28 cellular contexts compared by ENCODE assay signal in the genomic region with DNA sequence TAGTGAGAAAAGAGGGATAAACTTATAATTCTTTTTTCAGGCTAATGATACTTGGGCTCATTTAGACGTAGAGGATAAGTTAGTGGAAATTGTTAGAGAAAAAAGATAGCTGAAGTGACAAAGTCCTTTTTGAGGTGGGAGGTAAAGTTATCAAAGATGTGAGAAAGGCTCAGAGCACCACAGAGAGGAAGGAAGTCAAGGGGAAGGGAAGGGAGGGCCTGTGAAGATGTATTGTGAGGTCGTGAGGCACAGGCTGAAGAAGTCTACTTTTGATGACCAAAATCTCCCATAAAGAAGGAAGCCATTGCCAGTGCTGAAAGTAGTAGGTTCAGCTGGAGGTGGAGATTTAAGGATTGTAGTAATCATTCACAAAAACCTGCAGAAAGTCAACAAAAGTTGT. TPM values are rescaled to one million over a fixed set of nuclear protein-coding genes. Genes with fewer than 3 reads are reported as not detected.
DNase-seq lines count a peak whose midpoint lies in the region; ATAC-seq and TF ChIP-seq lines count a peak whose summit lies in the region.
"Had no signal": no experiment of that assay in that cellular context is flagged by ENCODE, and none has a peak within 500 bp of the region (broad histone marks: within the 10 kb centered on the region; RNA-seq: fewer than 3 reads in every experiment).

No MANE protein-coding gene starts in this region.

- H3K9me3 Mint-ChIP-seq in activated T-cell treated with anti-CD3 and anti-CD28 coated beads, Interleukin-2, amount 50 U/mL, for 24 hours: no peaks in the 10 kb centered on the region
- H3K9me3 Mint-ChIP-seq in CD4-positive, alpha-beta T cell: no peaks in the 10 kb centered on the region
- peaks cover 5% of the 10 kb centered on the region for H3K9me3 Mint-ChIP-seq in activated CD8-positive, alpha-beta T cell treated with anti-CD3 and anti-CD28 coated beads for 36 hours
- H3K9me3 Mint-ChIP-seq in natural killer cell: peaks cover 7 to 10% of the 10 kb centered on the region in 2 donors
- H3K9me3 Mint-ChIP-seq: nephron had no signal

- POLR2A ChIA-PET in CD4-positive, alpha-beta T cell (lab: Charles Lee): no interaction called here
- POLR2A ChIA-PET in activated CD8-positive, alpha-beta T cell treated with anti-CD3 and anti-CD28 coated beads for 36 hours (lab: Charles Lee): interaction anchor here (0.6 kb wide), 1 partner anchor 185 kb away, joined by 3 read pairs; no protein-coding TSS in a partner anchor
- POLR2A ChIA-PET in A673 (lab: Charles Lee; ENCODE audit: low non-redundant PET): no interaction called here

- no peak overlapping the region for H3K4me3 Mint-ChIP-seq in activated T-cell treated with anti-CD3 and anti-CD28 coated beads, Interleukin-2, amount 50 U/mL, for 24 hours
- H3K4me3 Mint-ChIP-seq in CD4-positive, alpha-beta T cell: no peak overlapping the region
- H3K4me3 Mint-ChIP-seq in activated CD8-positive, alpha-beta T cell treated with anti-CD3 and anti-CD28 coated beads for 36 hours: no peak overlapping the region
- peak overlapping the region; percentile 69 for H3K4me3 Mint-ChIP-seq in natural killer cell
- H3K4me3 Mint-ChIP-seq: GM23338, mesothelial cell of epicardium, nephron had no signal

- H3K27me3 ChIP-seq in CD4-positive, alpha-beta T cell (ENCODE audit: control insufficient read depth, insufficient read depth, low read length): no peaks in the 10 kb centered on the region
- no peaks in the 10 kb centered on the region for H3K27me3 ChIP-seq in A673 (replicated peaks; ENCODE audit: insufficient read depth, low read depth, low read length, poor library complexity)
- H3K27me3 ChIP-seq: brain microvascular endothelial cell, tibial nerve had no signal

- H3K9me3 ChIP-seq in CD4-positive, alpha-beta T cell (ENCODE audit: control insufficient read depth, low read length): no peaks in the 10 kb centered on the region
- H3K9me3 ChIP-seq in A673 (ENCODE audit: low read depth, low read length, poor library complexity, severe bottlenecking): no peaks in the 10 kb centered on the region
- H3K9me3 ChIP-seq: tibial nerve had no signal

- peak; percentile 48 for ATAC-seq in CD4-positive, alpha-beta T cell (ENCODE audit: poor library complexity)
- peak; percentile 56 for ATAC-seq in activated CD8-positive, alpha-beta T cell treated with anti-CD3 and anti-CD28 coated beads for 36 hours
- peak; percentile 93 to 98 (median 94) for ATAC-seq in natural killer cell
- ATAC-seq: GM12878, GM23338 had no signal

- CTCF ChIA-PET in CD4-positive, alpha-beta T cell (lab: Charles Lee): no interaction called here
- CTCF ChIA-PET in activated CD8-positive, alpha-beta T cell treated with anti-CD3 and anti-CD28 coated beads for 36 hours (lab: Charles Lee): no interaction called here
- CTCF ChIA-PET in A673 (lab: Charles Lee): no interaction called here

- no peaks in the 10 kb centered on the region for H3K36me3 ChIP-seq in A673 (ENCODE audit: insufficient read depth, low read length, poor library complexity, severe bottlenecking)
- H3K36me3 ChIP-seq: brain microvascular endothelial cell, tibial nerve had no signal

- no peak for DNase-seq in activated T-cell treated with anti-CD3 and anti-CD28 coated beads, Interleukin-2, amount 50 U/mL, for 24 hours
- DNase-seq in activated T-cell treated with anti-CD3 and anti-CD28 coated beads, Interleukin-2, amount 50 U/mL, for 48 hours: no peak
- no peak for DNase-seq in CD4-positive, alpha-beta T cell
- no peak for DNase-seq in activated CD8-positive, alpha-beta T cell treated with anti-CD3 and anti-CD28 coated beads for 36 hours
- DNase-seq in natural killer cell (no peak), anterior cingulate cortex (lab: John Stamatoyannopoulos, UW) (no peak), RPMI8226 (no peak), A673 (ENCODE audit: low spot score) (no peak)
- DNase-seq: activated CD4-positive, CD25-positive, alpha-beta regulatory T cell treated with anti-CD3 and anti-CD28 coated beads, Interleukin-2, amount 50 U/mL, for 72 hours; brain microvascular endothelial cell; Karpas-422; MV-4-11; NCI-H146; NCI-H446; NCI-H82; stimulated activated CD4-positive, alpha-beta T cell treated with anti-CD3 and anti-CD28 coated beads, Interleukin-1b, Interleukin-23, amount 100 ng/mL, for 48 hours; stimulated activated CD8-positive, alpha-beta memory T cell treated with anti-CD3 and anti-CD28 coated beads, Interleukin-4, amount 100 ng/mL, for 48 hours had no signal

- intact Hi-C loops in CD4-positive, alpha-beta T cell (cut with DNase I, micrococcal nuclease): no loop called here
- intact Hi-C loops in activated CD8-positive, alpha-beta T cell treated with anti-CD3 and anti-CD28 coated beads for 36 hours (cut with micrococcal nuclease): no loop called here
- intact Hi-C loops in natural killer cell (cut with micrococcal nuclease) (loop anchor here (1.0 to 5.0 kb wide), 3 partner anchors 19 to 91 kb away; a partner anchor contains a TSS), A673 (cut with micrococcal nuclease; ENCODE audit: unreplicated experiment) (no loop called here)

- no TSS peak for BruUV-seq in A673 (replicated peaks; lab: Mats Ljungman, UMichigan)

- no peak overlapping the region for H3K4me3 ChIP-seq in A673 (ENCODE audit: low read depth, low read length, poor library complexity, severe bottlenecking)
- H3K4me3 ChIP-seq: GM12878, GM23338, tibial nerve had no signal

- H3K27ac Mint-ChIP-seq in activated T-cell treated with anti-CD3 and anti-CD28 coated beads, Interleukin-2, amount 50 U/mL, for 24 hours: peak overlapping the region; percentile 31
- H3K27ac Mint-ChIP-seq in CD4-positive, alpha-beta T cell: peak overlapping the region; percentile 40
- H3K27ac Mint-ChIP-seq in activated CD8-positive, alpha-beta T cell treated with anti-CD3 and anti-CD28 coated beads for 36 hours: peak overlapping the region; percentile 75
- H3K27ac Mint-ChIP-seq in natural killer cell: peak overlapping the region; percentile 83 to 84
- H3K27ac Mint-ChIP-seq: activated T-helper 2 cell treated with anti-CD3 and anti-CD28 coated beads, Interferon-gamma antibody, Interleukin-2, Interleukin-4, amounts not matched to agents 10 μg/mL and 5 μg/mL and 100 μg/mL, durations not matched to agents 14 hours and 24 hours and 36 hours; GM23338; mesothelial cell of epicardium; nephron had no signal

- H3K36me3 Mint-ChIP-seq in activated T-cell treated with anti-CD3 and anti-CD28 coated beads, Interleukin-2, amount 50 U/mL, for 24 hours (ENCODE audit: low read depth): no peaks in the 10 kb centered on the region
- no peaks in the 10 kb centered on the region for H3K36me3 Mint-ChIP-seq in CD4-positive, alpha-beta T cell (ENCODE audit: low read depth)
- peaks cover 6% of the 10 kb centered on the region for H3K36me3 Mint-ChIP-seq in activated CD8-positive, alpha-beta T cell treated with anti-CD3 and anti-CD28 coated beads for 36 hours (ENCODE audit: low read depth)
- peaks cover 12% of the 10 kb centered on the region for H3K36me3 Mint-ChIP-seq in natural killer cell
- H3K36me3 Mint-ChIP-seq: mesothelial cell of epicardium had no signal

- TF ChIP-seq CTCF in CD4-positive, alpha-beta T cell (IDR thresholded peaks at IDR 0.05): no peak
- TF ChIP-seq CTCF in activated CD8-positive, alpha-beta T cell treated with anti-CD3 and anti-CD28 coated beads for 36 hours (IDR thresholded peaks at IDR 0.05): no peak
- TF ChIP-seq CTCF in natural killer cell (IDR thresholded peaks at IDR 0.05): no peak
- TF ChIP-seq CTCF in A673 (conservative IDR thresholded peaks at IDR 0.05; ENCODE audit: low read depth, low read length): no peak

- peak overlapping the region; percentile 7 for H3K27ac ChIP-seq in CD4-positive, alpha-beta T cell (ENCODE audit: low read depth, low read length)
- H3K27ac ChIP-seq in A673 (ENCODE audit: low read depth, low read length, poor library complexity, severe bottlenecking): no peak overlapping the region
- H3K27ac ChIP-seq: brain microvascular endothelial cell, RWPE1, tibial nerve had no signal

- H3K27me3 Mint-ChIP-seq in activated T-cell treated with anti-CD3 and anti-CD28 coated beads, Interleukin-2, amount 50 U/mL, for 24 hours: no peaks in the 10 kb centered on the region
- no peaks in the 10 kb centered on the region for H3K27me3 Mint-ChIP-seq in CD4-positive, alpha-beta T cell
- H3K27me3 Mint-ChIP-seq in activated CD8-positive, alpha-beta T cell treated with anti-CD3 and anti-CD28 coated beads for 36 hours: no peaks in the 10 kb centered on the region
- H3K27me3 Mint-ChIP-seq in natural killer cell (ENCODE audit: low read depth in 2 of 2): no peaks in the 10 kb centered on the region

- peaks cover 15% of the 10 kb centered on the region for H3K4me1 Mint-ChIP-seq in activated T-cell treated with anti-CD3 and anti-CD28 coated beads, Interleukin-2, amount 50 U/mL, for 24 hours (ENCODE audit: low read depth)
- peaks cover 21% of the 10 kb centered on the region for H3K4me1 Mint-ChIP-seq in CD4-positive, alpha-beta T cell (ENCODE audit: low read depth)
- H3K4me1 Mint-ChIP-seq in activated CD8-positive, alpha-beta T cell treated with anti-CD3 and anti-CD28 coated beads for 36 hours (ENCODE audit: low read depth): peaks cover 17% of the 10 kb centered on the region
- H3K4me1 Mint-ChIP-seq in natural killer cell: peaks cover 58 to 69% of the 10 kb centered on the region in 2 donors

- H3K4me1 ChIP-seq in A673 (ENCODE audit: insufficient read depth, low read length, poor library complexity, severe bottlenecking): no peaks in the 10 kb centered on the region

RNA-seq across cellular contexts. Expression of a gene that starts 19.4 kb away (rescaled TPM):
- under 1 TPM; 0.20 to 0.41 TPM for total RNA-seq in CD4-positive, alpha-beta T cell
- under 1 TPM; 0.13 to 0.43 TPM for total RNA-seq in activated CD8-positive, alpha-beta T cell treated with anti-CD3 and anti-CD28 coated beads for 36 hours
- total RNA-seq in natural killer cell (100 to 1,000 TPM; 106 to 140 (median 112) TPM), A673 (2021) (not detected in 2 replicates)
- total RNA-seq: GM12878, GM23338, kidney epithelial cell, osteocyte, renal cortical epithelial cell, SK-MEL-5 had no signal

Comparison
In these comparisons a context has a peak if more than half of its experiments do, and no peak if none do; other contexts are left out.
1. H3K27ac Mint-ChIP-seq: peak in every context shown above with its lines; median percentile 84 in natural killer cell; 75 in activated CD8-positive, alpha-beta T cell treated with anti-CD3 and anti-CD28 coated beads for 36 hours; 40 in CD4-positive, alpha-beta T cell; 31 in activated T-cell treated with anti-CD3 and anti-CD28 coated beads, Interleukin-2, amount 50 U/mL, for 24 hours.
2. RNA of a gene that starts 19.4 kb away (total RNA-seq): 106 to 140 TPM in natural killer cell; 0.13 to 0.43 TPM in activated CD8-positive, alpha-beta T cell treated with anti-CD3 and anti-CD28 coated beads for 36 hours, 0.20 to 0.41 TPM in CD4-positive, alpha-beta T cell and not detected in A673; every median in the first group is over 10 times any median in the second.
3. Peak in every context shown above with its lines, with median percentiles within 50 percentile points of each other: ATAC-seq.